In the genomic region with DNA sequence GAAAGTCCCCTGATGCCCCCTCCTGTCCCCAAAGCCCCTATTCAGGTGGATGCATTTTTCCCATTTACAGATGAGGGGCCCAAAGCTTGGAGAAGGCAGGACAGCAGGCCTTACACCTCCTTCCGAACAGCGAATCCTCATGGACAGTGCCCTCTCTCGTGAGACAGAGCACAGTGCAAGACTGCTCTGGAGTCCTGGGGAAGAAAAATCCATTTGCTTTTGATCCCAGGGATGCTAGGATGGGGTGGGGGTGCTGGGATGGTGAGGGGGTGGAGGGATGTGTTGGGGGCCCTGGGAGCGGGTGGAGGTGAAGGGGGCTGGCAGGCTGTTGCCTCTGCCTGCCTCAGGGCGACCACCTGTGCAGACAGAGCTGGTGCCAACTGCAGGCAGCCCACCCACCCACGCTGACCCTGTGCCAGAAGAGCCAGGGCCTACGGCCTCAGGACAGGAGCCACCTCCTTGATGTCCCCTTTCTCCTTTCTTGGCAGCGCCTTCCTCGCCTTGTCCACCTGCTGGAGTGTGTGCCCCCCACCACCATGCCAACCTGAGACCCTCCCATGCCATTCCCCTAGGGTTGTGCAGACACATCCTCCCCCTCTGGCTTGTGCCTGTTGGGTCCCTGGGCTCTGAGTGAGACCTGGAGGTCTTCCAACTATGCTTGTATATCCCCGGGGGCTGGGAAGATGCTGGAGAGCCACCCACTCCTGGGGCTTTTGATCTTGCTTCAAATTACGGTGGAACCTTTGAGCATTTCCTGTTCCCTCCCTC, we compare ENCODE assay signal across 17 cellular contexts.
DNase-seq lines count a peak whose midpoint lies in the region; ATAC-seq and TF ChIP-seq lines count a peak whose summit lies in the region.
"Had no signal": no experiment of that assay in that cellular context is flagged by ENCODE, and none has a peak within 500 bp of the region (broad histone marks: within the 10 kb centered on the region; RNA-seq: fewer than 3 reads in every experiment).

No MANE protein-coding gene starts in this region.

- peak in 2 of 3 experiments; percentile 9 to 22; a peak in 2 of 6 replicates for TF ChIP-seq CTCF in HCT116 (IDR thresholded peaks at IDR 0.05 in 2 of 3, conservative IDR thresholded peaks at IDR 0.05 in 1 of 3; ENCODE audit: borderline replicate concordance in 1 of 3, insufficient read depth in 1 of 3, low read depth in 2 of 3, low read length in 2 of 3)
- no peak for TF ChIP-seq CTCF in brain (conservative IDR thresholded peaks at IDR 0.05)
- TF ChIP-seq CTCF in mucosa of descending colon (IDR thresholded peaks at IDR 0.05), result no peak

- no peak overlapping the region for H3K4me2 ChIP-seq in HCT116 (ENCODE audit: low read length)

- H3K36me3 Mint-ChIP-seq in brain, result no peaks in the 10 kb centered on the region
- H3K36me3 Mint-ChIP-seq: activated CD4-positive, alpha-beta memory T cell treated with anti-CD3 and anti-CD28 coated beads for 36 hours; immature natural killer cell; memory B cell had no signal

- H3K27me3 Mint-ChIP-seq in brain, result peaks cover 12% of the 10 kb centered on the region
- H3K27me3 Mint-ChIP-seq: activated T-helper 17 cell treated with anti-CD3 and anti-CD28 coated beads, Interleukin-2, amount 50 U/mL, for 72 hours had no signal

- RAD21 ChIA-PET in HCT116 (lab: Charles Lee; ENCODE audit: low non-redundant PET in 1 of 2, low total read pairs in 2 of 2, uncharacterized antibody in 2 of 2, unreplicated experiment in 2 of 2), result no interaction called here

- H3K36me3 ChIP-seq in HCT116 (ENCODE audit: control insufficient read depth in 1 of 2, insufficient read depth in 2 of 2, low read length in 2 of 2) (no peaks in the 10 kb centered on the region), mucosa of descending colon (ENCODE audit: low read depth) (no peaks in the 10 kb centered on the region)

- POLR2A ChIA-PET in HCT116 (lab: Charles Lee), result no interaction called here

- peak; percentile 11; the same call in 1 of the 2 replicates for TF ChIP-seq RAD21 in HCT116 (IDR thresholded peaks at IDR 0.05; ENCODE audit: low read depth)

- BruUV-seq in HCT116 (replicated peaks; lab: Mats Ljungman, UMichigan), result no TSS peak

- H3K27ac Mint-ChIP-seq in brain, result peak overlapping the region in 3 of 5 experiments; percentile 35 to 45 (median 42)
- H3K27ac Mint-ChIP-seq: activated CD4-positive, alpha-beta memory T cell treated with anti-CD3 and anti-CD28 coated beads for 36 hours; activated T-helper 17 cell treated with anti-CD3 and anti-CD28 coated beads, Interleukin-2, amount 50 U/mL, for 72 hours; immature natural killer cell; memory B cell had no signal

- no peaks in the 10 kb centered on the region for H3K27me3 ChIP-seq in HCT116 (ENCODE audit: insufficient read depth, low read length)

- CTCF ChIA-PET in HCT116 (lab: Charles Lee), result no interaction called here

- intact Hi-C loops in HCT116 (cut with micrococcal nuclease) (no loop called here), mucosa of descending colon (cut with DNase I, micrococcal nuclease) (no loop called here)

- H3K79me2 ChIP-seq in HCT116 (ENCODE audit: insufficient read depth, low read length), result no peaks in the 10 kb centered on the region

- H3K9me2 ChIP-seq in HCT116 (ENCODE audit: insufficient read depth), result no peaks in the 10 kb centered on the region

- H4K20me1 ChIP-seq in HCT116 (ENCODE audit: insufficient read depth), result no peaks in the 10 kb centered on the region

- H2AFZ ChIP-seq in HCT116 (ENCODE audit: low read depth, low read length, poor library complexity, severe bottlenecking), result no peak overlapping the region

- no peak for TF ChIP-seq POLR2A in HCT116 (IDR thresholded peaks at IDR 0.05; ENCODE audit: borderline replicate concordance, extremely low read depth, insufficient read depth, insufficient read length)

- H3K4me3 ChIP-seq in HCT116 (replicated peaks in 1 of 2; ENCODE audit: low read depth in 1 of 2, low read length in 2 of 2), result no peak overlapping the region
- H3K4me3 ChIP-seq in mucosa of descending colon, result no peak overlapping the region

- H3K9me3 ChIP-seq in HCT116 (ENCODE audit: control insufficient read depth in 1 of 2, insufficient read depth in 1 of 2, low read depth in 1 of 2, low read length in 2 of 2) (no peaks in the 10 kb centered on the region), mucosa of descending colon (no peaks in the 10 kb centered on the region)

- peak; percentile 63 for ATAC-seq in HCT116
- peak; percentile 63 for ATAC-seq in mucosa of descending colon
- ATAC-seq: activated T-helper 17 cell treated with anti-CD3 and anti-CD28 coated beads, Interleukin-2, amount 50 U/mL, for 72 hours had no signal

- no peak overlapping the region for H3K27ac ChIP-seq in HCT116 (ENCODE audit: low read depth, low read length)

- peaks cover 46% of the 10 kb centered on the region for H3K4me1 Mint-ChIP-seq in brain
- H3K4me1 Mint-ChIP-seq: activated T-helper 17 cell treated with anti-CD3 and anti-CD28 coated beads, Interleukin-2, amount 50 U/mL, for 72 hours; immature natural killer cell had no signal

- no peak overlapping the region for H3K4me3 Mint-ChIP-seq in brain
- H3K4me3 Mint-ChIP-seq: activated CD4-positive, alpha-beta memory T cell treated with anti-CD3 and anti-CD28 coated beads for 36 hours; activated T-helper 17 cell treated with anti-CD3 and anti-CD28 coated beads, Interleukin-2, amount 50 U/mL, for 72 hours; immature natural killer cell; memory B cell had no signal

- H3K9me3 Mint-ChIP-seq in brain, result peaks cover 0 to 3% (median 0%) of the 10 kb centered on the region in 5 experiments
- H3K9me3 Mint-ChIP-seq: activated CD4-positive, alpha-beta memory T cell treated with anti-CD3 and anti-CD28 coated beads for 36 hours; activated T-helper 17 cell treated with anti-CD3 and anti-CD28 coated beads, Interleukin-2, amount 50 U/mL, for 72 hours; immature natural killer cell; memory B cell had no signal

- no peak overlapping the region for H3K9ac ChIP-seq in HCT116 (ENCODE audit: low read length)

- H3K4me1 ChIP-seq in HCT116 (ENCODE audit: control insufficient read depth in 1 of 2, insufficient read depth in 2 of 2, low read length in 2 of 2) (no peaks in the 10 kb centered on the region; a peak in 1 of 4 replicates), mucosa of descending colon (ENCODE audit: low read depth) (peaks cover 10% of the 10 kb centered on the region)

- DNase-seq in NCI-H2029 (lab: John Stamatoyannopoulos, UW) (peak; percentile 6), NCI-H2029 treated with DMSO at 0.1 percent for 48 hours (lab: John Stamatoyannopoulos, UW) (no peak), HCT116 (ENCODE audit: low read depth, low spot score) (no peak), mucosa of descending colon (no peak), H4 (ENCODE audit: low spot score) (no peak)
- DNase-seq in stimulated activated CD4-positive, alpha-beta T cell treated with anti-CD3 and anti-CD28 coated beads, Interleukin-2, amount 100 ng/mL, for 24 hours, result no peak
- DNase-seq in NK-92 treated with Interleukin-12 subunit alpha and Interleukin-12 subunit beta, amount 100 ng/mL, for 24 hours (lab: John Stamatoyannopoulos, UW), result no peak
- DNase-seq: 8988T; activated CD4-positive, alpha-beta memory T cell treated with anti-CD3 and anti-CD28 coated beads for 36 hours; amniotic stem cell; C1 segment of cervical spinal cord; immature natural killer cell; NCI-H446 treated with DMSO at 0.1 percent for 48 hours; trophoblast cell had no signal

TF ChIP-seq in HCT116, 20 proteins besides CTCF, POLR2A, EP300 and RAD21 (continues in another document):
- TF ChIP-seq ZNF274 (IDR thresholded peaks at IDR 0.05; ENCODE audit: low read depth, low read length) (no peak), ZFX (IDR thresholded peaks at IDR 0.05) (no peak), SRF (IDR thresholded peaks at IDR 0.05; ENCODE audit: low read depth) (no peak)
- TF ChIP-seq, protein P1, sequence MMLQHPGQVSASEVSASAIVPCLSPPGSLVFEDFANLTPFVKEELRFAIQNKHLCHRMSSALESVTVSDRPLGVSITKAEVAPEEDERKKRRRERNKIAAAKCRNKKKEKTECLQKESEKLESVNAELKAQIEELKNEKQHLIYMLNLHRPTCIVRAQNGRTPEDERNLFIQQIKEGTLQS (IDR thresholded peaks at IDR 0.05), result no peak
- TF ChIP-seq, protein P2, sequence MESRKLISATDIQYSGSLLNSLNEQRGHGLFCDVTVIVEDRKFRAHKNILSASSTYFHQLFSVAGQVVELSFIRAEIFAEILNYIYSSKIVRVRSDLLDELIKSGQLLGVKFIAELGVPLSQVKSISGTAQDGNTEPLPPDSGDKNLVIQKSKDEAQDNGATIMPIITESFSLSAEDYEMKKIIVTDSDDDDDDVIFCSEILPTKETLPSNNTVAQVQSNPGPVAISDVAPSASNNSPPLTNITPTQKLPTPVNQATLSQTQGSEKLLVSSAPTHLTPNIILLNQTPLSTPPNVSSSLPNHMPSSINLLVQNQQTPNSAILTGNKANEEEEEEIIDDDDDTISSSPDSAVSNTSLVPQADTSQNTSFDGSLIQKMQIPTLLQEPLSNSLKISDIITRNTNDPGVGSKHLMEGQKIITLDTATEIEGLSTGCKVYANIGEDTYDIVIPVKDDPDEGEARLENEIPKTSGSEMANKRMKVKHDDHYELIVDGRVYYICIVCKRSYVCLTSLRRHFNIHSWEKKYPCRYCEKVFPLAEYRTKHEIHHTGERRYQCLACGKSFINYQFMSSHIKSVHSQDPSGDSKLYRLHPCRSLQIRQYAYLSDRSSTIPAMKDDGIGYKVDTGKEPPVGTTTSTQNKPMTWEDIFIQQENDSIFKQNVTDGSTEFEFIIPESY (IDR thresholded peaks at IDR 0.05; ENCODE audit: extremely low read depth, insufficient replicate concordance, low read length), result no peak

Comparison
In these comparisons a context has a peak if more than half of its experiments do, and no peak if none do; other contexts are left out.
1. CTCF ChIP-seq: peak in HCT116 (2 of 3); none in brain (0 of 2) and mucosa of descending colon (single experiment).